In genomic region chr10:12922117-12922900, GRCh38 we compare ENCODE assay signal across 21 cellular contexts.
DNase-seq lines count a peak whose midpoint lies in the region; ATAC-seq, FAIRE-seq and TF ChIP-seq lines count a peak whose summit lies in the region.
"Had no signal": no experiment of that assay in that cellular context is flagged by ENCODE, and none has a peak within 500 bp of the region (broad histone marks: within the 10 kb centered on the region; RNA-seq: fewer than 3 reads in every experiment).

No MANE protein-coding gene starts in this region.

- no peak overlapping the region for H3K27ac ChIP-seq in esophagus muscularis mucosa (replicated peaks in 1 of 4)
- H3K27ac ChIP-seq: C4-2B, GM23248 had no signal

- H3K4me3 Mint-ChIP-seq in osteocyte (ENCODE audit: unreplicated experiment): no peak overlapping the region
- H3K4me3 Mint-ChIP-seq: CD4-positive, alpha-beta T cell; HFFc6 had no signal

- DNase-seq in OCI-M1 (lab: John Stamatoyannopoulos, UW) (peak; percentile 13), esophagus muscularis mucosa (ENCODE audit: extremely low spot score) (peak; percentile 55), osteocyte (ENCODE audit: extremely low spot score, unreplicated experiment) (peak; percentile 64), NCI-H128 (lab: John Stamatoyannopoulos, UW; ENCODE audit: unreplicated experiment) (no peak), D721Med (ENCODE audit: insufficient read length, low spot score) (no peak), Right ventricle myocardium superior (no peak)
- DNase-seq: ACHN; Caco-2; CD4-positive, alpha-beta T cell; DMS153; DMS79; GDM1; GM23248; H7; HFFc6 had no signal

- no peak for FAIRE-seq in D721Med (lab: Jason Lieb, UNC)
- FAIRE-seq: A204.1, GM12892, GM18507 had no signal

- peaks cover 0 to 5% (median 0%) of the 10 kb centered on the region in 4 donors for H3K9me3 ChIP-seq in esophagus muscularis mucosa

- H3K27ac Mint-ChIP-seq in osteocyte (ENCODE audit: unreplicated experiment): peak overlapping the region; percentile 37
- H3K27ac Mint-ChIP-seq: CD4-positive, alpha-beta T cell; HFFc6 had no signal

- peaks cover 4% of the 10 kb centered on the region for H3K9me3 Mint-ChIP-seq in osteocyte (ENCODE audit: unreplicated experiment)
- H3K9me3 Mint-ChIP-seq: CD4-positive, alpha-beta T cell had no signal

- no peak for TF ChIP-seq EP300 in esophagus muscularis mucosa (IDR thresholded peaks at IDR 0.05)

- peaks cover 0 to 4% (median 1%) of the 10 kb centered on the region in 4 donors for H3K4me1 ChIP-seq in esophagus muscularis mucosa
- H3K4me1 ChIP-seq: Caco-2 had no signal

- H3K4me1 Mint-ChIP-seq in osteocyte (ENCODE audit: unreplicated experiment): peaks cover 38% of the 10 kb centered on the region

- no peak for TF ChIP-seq POLR2A in esophagus muscularis mucosa (IDR thresholded peaks at IDR 0.05; ENCODE audit: low read depth)

- no peaks in the 10 kb centered on the region for H3K27me3 Mint-ChIP-seq in osteocyte (ENCODE audit: unreplicated experiment)
- H3K27me3 Mint-ChIP-seq: CD4-positive, alpha-beta T cell had no signal

- TF ChIP-seq CTCF in esophagus muscularis mucosa (IDR thresholded peaks at IDR 0.05) (no peak), osteocyte (IDR thresholded peaks at IDR 0.05) (no peak), D721Med (IDR thresholded peaks at IDR 0.05; ENCODE audit: insufficient read depth, missing control alignments) (no peak)

- no peaks in the 10 kb centered on the region for H3K36me3 ChIP-seq in esophagus muscularis mucosa

- no peak for ATAC-seq in HG02852 (IDR thresholded peaks at IDR 0.05; ENCODE audit: unreplicated experiment)
- ATAC-seq in Right ventricle myocardium superior (ENCODE audit: poor library complexity): no peak
- ATAC-seq: HCT116 had no signal

- H3K4me3 ChIP-seq in esophagus muscularis mucosa: no peak overlapping the region
- H3K4me3 ChIP-seq: GM23248 had no signal

- no peaks in the 10 kb centered on the region for H3K27me3 ChIP-seq in esophagus muscularis mucosa

- whole genome bisulfite sequencing in esophagus muscularis mucosa: 74% methylated on average over 12 of the region's 13 CpGs

- intact Hi-C loops in esophagus muscularis mucosa (cut with DNase I): no loop called here
- intact Hi-C loops in Right ventricle myocardium superior (cut with DNase I): no loop called here

- H3K36me3 Mint-ChIP-seq in osteocyte (ENCODE audit: unreplicated experiment): no peaks in the 10 kb centered on the region

Comparison
In these comparisons a context has a peak if more than half of its experiments do, and no peak if none do; other contexts are left out.
1. DNase-seq: peak in OCI-M1 (single experiment), esophagus muscularis mucosa (single experiment) and osteocyte (single experiment); none in NCI-H128 (single experiment), D721Med (single experiment) and Right ventricle myocardium superior (single experiment).